Comparison of ENCODE assay signal across 1 cellular context in genomic region chr11:78034623-78035022, GRCh38.
TF ChIP-seq lines count a peak whose summit lies in the region.

No MANE protein-coding gene starts in this region.

TF ChIP-seq in WTC11, 78 proteins besides CTCF, POLR2A, EP300 and RAD21 (continued from another document):
- TF ChIP-seq AFF4 (CRISPR knock-in tag; IDR thresholded peaks at IDR 0.05; ENCODE audit: borderline replicate concordance) (no peak), ZNF317 (CRISPR knock-in tag; IDR thresholded peaks at IDR 0.05; ENCODE audit: borderline replicate concordance, low read depth) (no peak), FOXJ3 (CRISPR knock-in tag; IDR thresholded peaks at IDR 0.05; ENCODE audit: borderline replicate concordance) (no peak)
TF ChIP-seq in WTC11: peak in this region for 0.
